ENCODE assay signal across 8 cellular contexts in the genomic region with DNA sequence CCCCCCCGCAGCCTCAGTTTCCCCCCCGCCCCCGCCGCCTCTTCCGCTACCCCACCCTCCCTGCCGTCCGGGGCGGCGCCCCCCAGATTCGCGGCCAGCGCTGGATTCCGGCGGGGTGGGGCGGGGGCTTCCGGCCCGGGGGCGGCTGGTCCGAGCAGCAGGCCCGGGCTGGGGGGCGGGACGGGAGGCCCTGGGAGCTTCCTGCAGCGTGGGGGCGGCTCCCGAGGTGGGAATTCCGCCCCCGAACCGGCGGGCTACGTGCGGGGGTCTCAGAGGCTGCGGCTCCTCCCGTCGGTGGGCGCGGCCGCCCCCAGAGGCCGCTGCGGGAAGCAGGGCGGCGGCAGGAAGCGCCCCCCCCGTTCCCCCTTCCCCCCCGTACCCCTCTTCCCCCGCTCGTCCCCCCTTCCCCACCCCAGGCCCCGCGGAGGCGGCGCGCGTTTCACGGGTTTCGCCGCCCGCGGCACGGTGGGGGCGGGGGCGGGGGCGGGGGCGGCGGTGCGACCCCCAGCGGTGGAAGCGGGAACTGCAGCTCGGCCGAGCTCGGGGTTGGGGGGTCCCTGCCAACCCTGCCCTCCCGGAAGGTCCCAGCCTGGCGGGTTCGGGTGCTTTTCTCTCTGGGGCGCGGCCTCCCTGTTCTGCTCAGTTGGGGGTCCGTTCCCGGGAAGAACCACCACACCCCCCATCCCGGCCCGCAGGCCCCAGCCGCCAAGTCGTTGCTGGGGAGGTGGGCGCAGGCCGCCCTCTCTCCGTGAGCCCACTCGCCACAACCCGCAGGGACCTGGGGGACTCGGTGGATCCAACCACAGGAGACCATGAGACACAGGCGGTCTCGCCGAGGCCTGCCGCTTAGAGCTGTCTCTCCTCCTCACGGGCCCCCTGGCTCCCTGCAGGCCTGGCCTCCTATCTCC.
A peak's percentile ranks its signal among the peaks of the same experiment; 100 is the strongest.
DNase-seq lines count a peak whose midpoint lies in the region; ATAC-seq, FAIRE-seq and TF ChIP-seq lines count a peak whose summit lies in the region.

No MANE protein-coding gene starts in this region.

- CTCF ChIA-PET in H1 (lab: Charles Lee; ENCODE audit: partially characterized antibody) = interaction anchor here (0.6 to 4.2 kb wide), 23 partner anchors 8 to 229 kb away, joined by 3 to 22 read pairs (median 5); a partner anchor contains a TSS

- peaks cover 3% of the 10 kb centered on the region; the same call in 1 of the 2 replicates for H3K79me1 ChIP-seq in H1 (ENCODE audit: low read depth, low read length)

- H3K27me3 ChIP-seq in MG63 = no peaks in the 10 kb centered on the region
- H3K27me3 ChIP-seq in H1 (replicated peaks in 1 of 4; ENCODE audit: control insufficient read depth in 3 of 4, extremely low read depth in 1 of 4, insufficient read depth in 3 of 4, low read length in 3 of 4) = no peaks in the 10 kb centered on the region
- H3K27me3 ChIP-seq in mucosa of stomach (ENCODE audit: control insufficient read depth, insufficient read depth, low read length) = no peaks in the 10 kb centered on the region
- no peaks in the 10 kb centered on the region for H3K27me3 ChIP-seq in stomach smooth muscle (ENCODE audit: control insufficient read depth in 1 of 2, insufficient read depth in 2 of 2, low read length in 2 of 2)

- H3K79me2 ChIP-seq in H1 (ENCODE audit: control insufficient read depth in 1 of 2, insufficient read depth in 2 of 2, low read length in 2 of 2) = no peaks in the 10 kb centered on the region

- H2BK120ac ChIP-seq in H1 (replicated peaks; ENCODE audit: low read depth, low read length) = no peak overlapping the region

- no peak for TF ChIP-seq EP300 in H1 (IDR thresholded peaks at IDR 0.05; ENCODE audit: borderline replicate concordance in 1 of 2, low read depth in 2 of 2, low read length in 2 of 2)

- H2BK5ac ChIP-seq in H1 (ENCODE audit: low read depth, low read length) = peak overlapping the region; percentile 85; the same call in 1 of the 2 replicates

- no peak overlapping the region for H3K23ac ChIP-seq in H1 (ENCODE audit: insufficient read length)

- ATAC-seq in GM18873 (IDR thresholded peaks at IDR 0.05; ENCODE audit: low FRiP score, unreplicated experiment) = no peak

- H3K36me3 ChIP-seq in MG63 = peaks cover 4% of the 10 kb centered on the region
- H3K36me3 ChIP-seq in H1 (ENCODE audit: control insufficient read depth in 2 of 4, insufficient read depth in 4 of 4, low read length in 3 of 4) = no peaks in the 10 kb centered on the region
- no peaks in the 10 kb centered on the region for H3K36me3 ChIP-seq in mucosa of stomach (ENCODE audit: control insufficient read depth, insufficient read depth, low read length)
- H3K36me3 ChIP-seq in stomach smooth muscle (ENCODE audit: control insufficient read depth in 2 of 2, insufficient read depth in 2 of 2, low read length in 2 of 2) = no peaks in the 10 kb centered on the region

- H3K9me3 ChIP-seq in MG63 (no peaks in the 10 kb centered on the region), H1 (ENCODE audit: insufficient read depth in 2 of 2, low read depth in 1 of 2, low read length in 1 of 2) (no peaks in the 10 kb centered on the region), mucosa of stomach (ENCODE audit: control insufficient read depth, low read length) (no peaks in the 10 kb centered on the region), stomach smooth muscle (ENCODE audit: control insufficient read depth in 2 of 2, low read length in 2 of 2) (no peaks in the 10 kb centered on the region)

- peak in 2 of 3 experiments; percentile 21 to 40; a peak in 2 of 4 replicates for TF ChIP-seq CTCF in H1 (IDR thresholded peaks at IDR 0.05; ENCODE audit: control extremely low read depth in 1 of 3, insufficient read depth in 1 of 3, low read depth in 1 of 3, low read length in 3 of 3)

- H2AK5ac ChIP-seq in H1 (ENCODE audit: low read depth, low read length) = 0 out of 2 replicates have a peak overlapping the region, but pooled peaks have one; percentile 54

- H4K5ac ChIP-seq in H1 (ENCODE audit: insufficient read length, low read depth, low read length) = peak overlapping the region; percentile 80

- H3K27ac ChIP-seq in H1 (ENCODE audit: low read depth, low read length) = peak overlapping the region; percentile 34; the same call in 1 of the 2 replicates
- peak overlapping the region; percentile 86 for H3K27ac ChIP-seq in stomach smooth muscle (ENCODE audit: low read length)

- H3K4me1 ChIP-seq in H1 (replicated peaks in 1 of 4; ENCODE audit: control insufficient read depth in 3 of 4, insufficient read depth in 4 of 4, low read length in 3 of 4) = peaks cover 7 to 43% (median 30%) of the 10 kb centered on the region in 4 experiments
- peaks cover 24% of the 10 kb centered on the region for H3K4me1 ChIP-seq in mucosa of stomach (ENCODE audit: control insufficient read depth, insufficient read depth, low read length)
- H3K4me1 ChIP-seq in stomach smooth muscle (ENCODE audit: control insufficient read depth, insufficient read depth, low read length) = peaks cover 82% of the 10 kb centered on the region

- H3K4ac ChIP-seq in H1 (replicated peaks; ENCODE audit: insufficient read length, low read depth, low read length) = peak overlapping the region; percentile 78

- H2BK15ac ChIP-seq in H1 (ENCODE audit: low read length) = 0 out of 2 replicates have a peak overlapping the region, but pooled peaks have one; percentile 16

- H3K56ac ChIP-seq in H1 (replicated peaks; ENCODE audit: insufficient read length, low read depth, low read length) = no peak overlapping the region

- POLR2A ChIA-PET in H1 (lab: Charles Lee; ENCODE audit: partially characterized antibody) = interaction anchor here (0.9 to 2.1 kb wide), 9 partner anchors 8 to 122 kb away, joined by 3 to 5 read pairs (median 4); a partner anchor contains a TSS

- TF ChIP-seq POLR2A in H1 (IDR thresholded peaks at IDR 0.05; ENCODE audit: control extremely low read depth in 1 of 2, low read depth in 2 of 2, low read length in 2 of 2) = no peak

- H2AFZ ChIP-seq in H1 (ENCODE audit: low read length) = no peak overlapping the region

- no peak overlapping the region for H3K14ac ChIP-seq in H1 (ENCODE audit: insufficient read length)

- H3K4me3 ChIP-seq in MG63 (peak overlapping the region; percentile 53), H1 (ENCODE audit: extremely low read depth in 1 of 4, insufficient read depth in 2 of 4, low read depth in 3 of 4, low read length in 4 of 4) (peak overlapping the region in 3 of 4 experiments; percentile 19 to 53 (median 36); a peak in 4 of 8 replicates), mucosa of stomach (ENCODE audit: low read length) (no peak overlapping the region), stomach smooth muscle (ENCODE audit: low read length in 2 of 2) (peak overlapping the region in 1 of 2 donors; percentile 40)

- H3K9ac ChIP-seq in H1 (replicated peaks in 1 of 4; ENCODE audit: extremely low read depth in 1 of 4, low read depth in 3 of 4, low read length in 3 of 4) (peak overlapping the region in 3 of 4 experiments; percentile 34 to 55 (median 47); a peak in 5 of 7 replicates), mucosa of stomach (ENCODE audit: low read length) (peak overlapping the region; percentile 43), stomach smooth muscle (ENCODE audit: low read length in 2 of 2) (peak overlapping the region; percentile 21 to 51)

- peak overlapping the region; percentile 85; the same call in 1 of the 2 replicates for H2BK12ac ChIP-seq in H1 (ENCODE audit: low read depth, low read length)

- H4K91ac ChIP-seq in H1 (replicated peaks; ENCODE audit: insufficient read length, low read length) = peak overlapping the region; percentile 85

- no peak for FAIRE-seq in H1 (lab: Jason Lieb, UNC)

- TF ChIP-seq RAD21 in H1 (IDR thresholded peaks at IDR 0.05 in 1 of 2, conservative IDR thresholded peaks at IDR 0.05 in 1 of 2; ENCODE audit: low read depth in 2 of 2, low read length in 2 of 2) = peak in 1 of 2 experiments; percentile 4; a peak in 1 of 4 replicates

- peak overlapping the region; percentile 81 for H3K18ac ChIP-seq in H1 (ENCODE audit: extremely low read depth, low read length)

- H3K23me2 ChIP-seq in H1 (ENCODE audit: low read depth, low read length) = no peaks in the 10 kb centered on the region; the same call in 1 of the 2 replicates

- H2BK20ac ChIP-seq in H1 (ENCODE audit: low read length) = peak overlapping the region; percentile 72; the same call in 1 of the 2 replicates

- peak overlapping the region; percentile 95; the same call in 1 of the 2 replicates for H4K8ac ChIP-seq in H1 (ENCODE audit: extremely low read depth, insufficient read depth, low read length)

- DNase-seq in ELR (ENCODE audit: low read depth) = peak; percentile 67
- DNase-seq in MG63 = peak; percentile 84
- DNase-seq in activated CD4-positive, alpha-beta T cell treated with anti-CD3 and anti-CD28 coated beads, Interleukin-2, amount 50 U/mL, for 48 hours = peak; percentile 52 to 53
- peak in 1 of 2 experiments; percentile 76 for DNase-seq in H1 (ENCODE audit: low read depth in 1 of 2, low spot score in 2 of 2)
- no peak for DNase-seq in cerebellar nuclear complex (lab: John Stamatoyannopoulos, UW)

- peaks cover 2 to 4% of the 10 kb centered on the region in 2 experiments for H4K20me1 ChIP-seq in H1 (replicated peaks in 1 of 2; ENCODE audit: control insufficient read depth in 1 of 2, insufficient read depth in 2 of 2, low read length in 2 of 2)

- 86% methylated on average over 9 of the region's 91 CpGs; no CpG with 5 or more reads in 1 of the 2 experiments for WGBS in H1 (ENCODE audit: extremely low coverage in 1 of 2, insufficient coverage in 1 of 2, insufficient read length in 1 of 2, insufficient replicate concordance in 2 of 2, low coverage in 1 of 2, low lambda C conversion rate in 2 of 2, missing lambda C conversion rate in 1 of 2), 2 experiments

- peak overlapping the region; percentile 61 to 63; a peak in 3 of 4 replicates for H3K4me2 ChIP-seq in H1 (ENCODE audit: insufficient read depth in 1 of 2, low read depth in 2 of 2, low read length in 2 of 2)

TF ChIP-seq in H1, 55 proteins besides CTCF, POLR2A, EP300 and RAD21:
- TF ChIP-seq EGR1 (IDR thresholded peaks at IDR 0.05; ENCODE audit: borderline replicate concordance, low read depth, low read length) (peak; percentile 19; the same call in 1 of the 2 replicates), KDM4A (IDR thresholded peaks at IDR 0.05; ENCODE audit: low read depth, low read length, severe bottlenecking) (peak; percentile 8), SP4 (IDR thresholded peaks at IDR 0.05; ENCODE audit: low read length) (no peak)

Comparison
In these comparisons a context has a peak if more than half of its experiments do, and no peak if none do; other contexts are left out.
1. DNase-seq: peak in ELR (single experiment), MG63 (single experiment) and activated CD4-positive, alpha-beta T cell treated with anti-CD3 and anti-CD28 coated beads, Interleukin-2, amount 50 U/mL, for 48 hours (2 of 2); none in cerebellar nuclear complex (0 of 2).
2. Peak in every context shown above with its lines, with median percentiles within 50 percentile points of each other: H3K9ac ChIP-seq.